ENCODE assay signal across 29 cellular contexts in genomic region chr12:112184056-112184887, GRCh38. TPM values are rescaled to one million over a fixed set of nuclear protein-coding genes. Genes with fewer than 3 reads are reported as not detected.
DNase-seq lines count a peak whose midpoint lies in the region; ATAC-seq and TF ChIP-seq lines count a peak whose summit lies in the region.
"Had no signal": no experiment of that assay in that cellular context is flagged by ENCODE, and none has a peak within 500 bp of the region (broad histone marks: within the 10 kb centered on the region; RNA-seq: fewer than 3 reads in every experiment).

No MANE protein-coding gene starts in this region.

- peaks cover under 1 to 24% (median 19%) of the 10 kb centered on the region in 3 experiments; a peak in 6 of 7 replicates for H3K36me3 Mint-ChIP-seq in H9 (ENCODE audit: insufficient read depth in 1 of 3, low read depth in 3 of 3)
- H3K36me3 Mint-ChIP-seq in activated T-helper 17 cell treated with anti-CD3 and anti-CD28 coated beads, Interleukin-2, amount 50 U/mL, for 72 hours (ENCODE audit: low read depth) = peaks cover 56% of the 10 kb centered on the region
- H3K36me3 Mint-ChIP-seq: activated naive CD8-positive, alpha-beta T cell had no signal

- no peak overlapping the region for H4K91ac ChIP-seq in H9 (ENCODE audit: insufficient read length, low read depth, low read length)

- no peaks in the 10 kb centered on the region for H4K20me1 ChIP-seq in H9 (ENCODE audit: control insufficient read depth, insufficient read depth, insufficient read length)

- H3K36me3 ChIP-seq in esophagus squamous epithelium = peaks cover 17 to 93% (median 28%) of the 10 kb centered on the region in 3 donors
- peaks cover 32 to 44% (median 42%) of the 10 kb centered on the region in 3 donors for H3K36me3 ChIP-seq in skeletal muscle tissue (ENCODE audit: control insufficient read depth in 3 of 3, insufficient read depth in 3 of 3, low read length in 3 of 3)

- H3K4me1 Mint-ChIP-seq in H9 = peaks cover 18 to 20% of the 10 kb centered on the region in 2 experiments
- peaks cover 12% of the 10 kb centered on the region for H3K4me1 Mint-ChIP-seq in activated T-helper 17 cell treated with anti-CD3 and anti-CD28 coated beads, Interleukin-2, amount 50 U/mL, for 72 hours
- H3K4me1 Mint-ChIP-seq: naive thymus-derived CD8-positive, alpha-beta T cell had no signal

- H3K9me3 ChIP-seq in H9 (ENCODE audit: control insufficient read depth, low read depth, low read length) (no peaks in the 10 kb centered on the region), esophagus squamous epithelium (no peaks in the 10 kb centered on the region), skeletal muscle tissue (ENCODE audit: control insufficient read depth in 3 of 3, low read length in 3 of 3) (no peaks in the 10 kb centered on the region)
- H3K9me3 ChIP-seq: ascending aorta, heart right ventricle, prostate gland, right lobe of liver, SJSA1, stomach, transverse colon had no signal

- no peaks in the 10 kb centered on the region for H3K79me2 ChIP-seq in H9 (ENCODE audit: insufficient read depth, low read length)

- H3T11ph ChIP-seq in H9 (ENCODE audit: low read length) = no peak overlapping the region

- no peak overlapping the region for H4K5ac ChIP-seq in H9 (ENCODE audit: insufficient read length, low read depth, low read length)

- no peak overlapping the region for H2BK120ac ChIP-seq in H9 (ENCODE audit: low read depth, low read length, poor library complexity, severe bottlenecking)

- H3K4ac ChIP-seq in H9 (ENCODE audit: low read depth, low read length) = no peak overlapping the region

- H3K4me3 ChIP-seq in esophagus squamous epithelium = no peak overlapping the region
- H3K4me3 ChIP-seq in skeletal muscle tissue (ENCODE audit: low read length in 3 of 3) = no peak overlapping the region
- H3K4me3 ChIP-seq: ascending aorta, heart right ventricle, lung, prostate gland, right lobe of liver, SJSA1, stomach, transverse colon had no signal

- H3K4me2 ChIP-seq in H9 (ENCODE audit: insufficient read depth, insufficient read length, low read length) = no peak overlapping the region

- H3K27ac ChIP-seq in H9 (ENCODE audit: insufficient read length, low read depth, low read length) (no peak overlapping the region), esophagus squamous epithelium (peak overlapping the region in 3 of 4 donors; percentile 31 to 62 (median 41)), skeletal muscle tissue (ENCODE audit: low read depth, low read length) (peak overlapping the region; percentile 54)
- H3K27ac ChIP-seq: foreskin keratinocyte, heart right ventricle, HL-60, prostate gland, right lobe of liver, RWPE1, SJSA1, WERI-Rb-1 had no signal

- no peak overlapping the region for H3K23ac ChIP-seq in H9 (ENCODE audit: insufficient read length, low read depth, low read length)

- no peak overlapping the region for H3K56ac ChIP-seq in H9 (ENCODE audit: insufficient read length, low read depth, low read length)

- H3K79me1 ChIP-seq in H9 (ENCODE audit: insufficient read depth, low read depth, low read length, poor library complexity, severe bottlenecking) = no peaks in the 10 kb centered on the region

- H2BK20ac ChIP-seq in H9 (ENCODE audit: low read depth, low read length, poor library complexity, severe bottlenecking) = no peak overlapping the region

- DNase-seq in H9 (no peak), esophagus squamous epithelium (lab: John Stamatoyannopoulos, UW) (no peak), AG08396 (ENCODE audit: low spot score) (no peak)
- DNase-seq: activated CD4-positive, alpha-beta T cell treated with anti-CD3 and anti-CD28 coated beads for 48 hours; activated T-cell treated with anti-CD3 and anti-CD28 coated beads for 4 hours; CD8-positive, alpha-beta memory T cell; cortex of kidney; foreskin keratinocyte; heart right ventricle; naive thymus-derived CD8-positive, alpha-beta T cell; NCI-H446 treated with DMSO at 0.1 percent for 48 hours; right lobe of liver; stimulated activated CD4-positive, alpha-beta T cell treated with anti-CD3 and anti-CD28 coated beads, Interleukin-12 subunit alpha, Interleukin-12 subunit beta, amount 100 ng/mL, for 4 hours; stimulated activated CD4-positive, alpha-beta T cell treated with anti-CD3 and anti-CD28 coated beads, Interleukin-2, amount 100 ng/mL, for 48 hours; stomach; transverse colon; WERI-Rb-1 had no signal

- H2BK5ac ChIP-seq in H9 (ENCODE audit: insufficient read length, low read length) = no peak overlapping the region

- TF ChIP-seq CTCF in H9 (conservative IDR thresholded peaks at IDR 0.05) (no peak), esophagus squamous epithelium (IDR thresholded peaks at IDR 0.05) (no peak)

- H2AK5ac ChIP-seq in H9 (ENCODE audit: insufficient read length, low read length) = no peak overlapping the region

- H3K4me3 Mint-ChIP-seq in H9 = peak overlapping the region in 1 of 2 experiments; percentile 38; a peak in 1 of 5 replicates
- peak overlapping the region; percentile 44 for H3K4me3 Mint-ChIP-seq in activated T-helper 17 cell treated with anti-CD3 and anti-CD28 coated beads, Interleukin-2, amount 50 U/mL, for 72 hours
- H3K4me3 Mint-ChIP-seq: activated naive CD8-positive, alpha-beta T cell; CD8-positive, alpha-beta memory T cell; naive thymus-derived CD8-positive, alpha-beta T cell had no signal

- H3K9me3 Mint-ChIP-seq in H9 = no peaks in the 10 kb centered on the region
- H3K9me3 Mint-ChIP-seq in activated T-helper 17 cell treated with anti-CD3 and anti-CD28 coated beads, Interleukin-2, amount 50 U/mL, for 72 hours = no peaks in the 10 kb centered on the region
- H3K9me3 Mint-ChIP-seq: CD8-positive, alpha-beta memory T cell; naive thymus-derived CD8-positive, alpha-beta T cell had no signal

- H3K9ac ChIP-seq in H9 (ENCODE audit: extremely low read depth, insufficient read length, low read length) (no peak overlapping the region), skeletal muscle tissue (ENCODE audit: low read depth in 1 of 3, low read length in 3 of 3) (no peak overlapping the region)

- no peak overlapping the region for H2BK15ac ChIP-seq in H9 (ENCODE audit: low read depth, low read length)

- no peak overlapping the region for H3K14ac ChIP-seq in H9 (ENCODE audit: insufficient read depth, low read length)

- no peak overlapping the region for H2AFZ ChIP-seq in H9 (ENCODE audit: low read length)

- H3K27me3 Mint-ChIP-seq in H9 (ENCODE audit: low read depth) = no peaks in the 10 kb centered on the region
- no peaks in the 10 kb centered on the region for H3K27me3 Mint-ChIP-seq in activated T-helper 17 cell treated with anti-CD3 and anti-CD28 coated beads, Interleukin-2, amount 50 U/mL, for 72 hours
- H3K27me3 Mint-ChIP-seq: activated naive CD8-positive, alpha-beta T cell; CD8-positive, alpha-beta memory T cell; naive thymus-derived CD8-positive, alpha-beta T cell had no signal

- no peak overlapping the region for H4K8ac ChIP-seq in H9 (replicated peaks; ENCODE audit: insufficient read length, low read depth, low read length)

- peak overlapping the region; percentile 80 to 93 (median 91); a peak in 6 of 7 replicates for H3K27ac Mint-ChIP-seq in H9
- no peak overlapping the region for H3K27ac Mint-ChIP-seq in activated T-helper 17 cell treated with anti-CD3 and anti-CD28 coated beads, Interleukin-2, amount 50 U/mL, for 72 hours
- H3K27ac Mint-ChIP-seq: activated naive CD8-positive, alpha-beta T cell had no signal

- H2BK12ac ChIP-seq in H9 (ENCODE audit: insufficient read length, low read depth, low read length) = no peak overlapping the region

- peaks cover 7% of the 10 kb centered on the region for H3K4me1 ChIP-seq in H9 (ENCODE audit: insufficient read depth, low read length)
- H3K4me1 ChIP-seq in esophagus squamous epithelium = peaks cover 0 to 29% (median 13%) of the 10 kb centered on the region in 3 donors
- peaks cover 0 to 14% (median 8%) of the 10 kb centered on the region in 3 donors for H3K4me1 ChIP-seq in skeletal muscle tissue (ENCODE audit: control insufficient read depth in 3 of 3, insufficient read depth in 3 of 3, low read length in 3 of 3)
- H3K4me1 ChIP-seq: ascending aorta, foreskin keratinocyte, heart right ventricle, prostate gland, right lobe of liver, SJSA1, stomach, transverse colon had no signal

- ATAC-seq in activated T-helper 17 cell treated with anti-CD3 and anti-CD28 coated beads, Interleukin-2, amount 50 U/mL, for 72 hours (replicated peaks) = no peak
- no peak for ATAC-seq in GM21390 (IDR thresholded peaks at IDR 0.05; ENCODE audit: unreplicated experiment)
- no peak for ATAC-seq in HG03432 (IDR thresholded peaks at IDR 0.05; ENCODE audit: unreplicated experiment)
- no peak for ATAC-seq in GM18502 (IDR thresholded peaks at IDR 0.05; ENCODE audit: poor library complexity, unreplicated experiment)
- ATAC-seq: foreskin keratinocyte; naive thymus-derived CD8-positive, alpha-beta T cell had no signal

- no peaks in the 10 kb centered on the region for H3K27me3 ChIP-seq in H9 (ENCODE audit: insufficient read depth, low read length)
- no peaks in the 10 kb centered on the region for H3K27me3 ChIP-seq in esophagus squamous epithelium
- H3K27me3 ChIP-seq in skeletal muscle tissue (ENCODE audit: control insufficient read depth in 3 of 3, insufficient read depth in 3 of 3, low read length in 3 of 3) = no peaks in the 10 kb centered on the region
- H3K27me3 ChIP-seq: ascending aorta, foreskin keratinocyte, heart right ventricle, right lobe of liver, SJSA1, stomach, transverse colon had no signal

- TF ChIP-seq POLR2A in esophagus squamous epithelium (IDR thresholded peaks at IDR 0.05) = no peak

- no peak overlapping the region for H3K18ac ChIP-seq in H9 (ENCODE audit: insufficient read length, low read depth, low read length)

- intact Hi-C loops in esophagus squamous epithelium (cut with DNase I) = no loop called here

- no peaks in the 10 kb centered on the region for H3K23me2 ChIP-seq in H9 (ENCODE audit: insufficient read length, low read depth, low read length, poor library complexity, severe bottlenecking)

- no CpG with 5 or more reads among the region's 46 CpGs for WGBS in H9 (ENCODE audit: extremely low coverage, insufficient read length, low lambda C conversion rate)
- 92 to 95% methylated on average over 7 to 20 of the region's 46 CpGs for WGBS in esophagus squamous epithelium, 2 donors

RNA-seq across cellular contexts. Expression of gene TRAFD1, which starts 58.9 kb away (rescaled TPM):
- 32.0 and 32.9 TPM in 2 replicates for total RNA-seq in H9 (2021)
- total RNA-seq in activated T-helper 17 cell treated with anti-CD3 and anti-CD28 coated beads, Interleukin-2, amount 50 U/mL, for 72 hours = 10 to 100 TPM; 29.7 to 50.0 TPM
- total RNA-seq in esophagus squamous epithelium = 10 to 100 TPM; 37.0 to 56.9 (median 44.4) TPM
- total RNA-seq in skeletal muscle tissue = 30.8 TPM
